ENCODE assay signal across 8 cellular contexts in genomic region chr9:133133680-133134418, GRCh38. TPM values are rescaled to one million over a fixed set of nuclear protein-coding genes. Genes with fewer than 3 reads are reported as not detected.
DNase-seq lines count a peak whose midpoint lies in the region; ATAC-seq and TF ChIP-seq lines count a peak whose summit lies in the region.

No MANE protein-coding gene starts in this region.

- H3K4me3 ChIP-seq in HUES48 (ENCODE audit: low read depth, low read length) (no peak overlapping the region), ovary (no peak overlapping the region), tibial artery (no peak overlapping the region)

- CTCF ChIA-PET in Calu3 (lab: Charles Lee), result interaction anchor here (0.8 to 3.1 kb wide), 3 partner anchors 10 to 30 kb away, joined by 3 to 40 read pairs (median 6); no protein-coding TSS in a partner anchor

- H3K36me3 Mint-ChIP-seq in Calu3 (ENCODE audit: insufficient read depth, unreplicated experiment), result peaks cover 14% of the 10 kb centered on the region

- H3K9me3 ChIP-seq in HUES48 (ENCODE audit: control insufficient read depth, insufficient read depth, low read length) (no peaks in the 10 kb centered on the region), ovary (no peaks in the 10 kb centered on the region), tibial artery (no peaks in the 10 kb centered on the region)

- TF ChIP-seq EP300 in ovary (IDR thresholded peaks at IDR 0.05), result peak; percentile 10

- H3K27me3 ChIP-seq in HUES48 (ENCODE audit: control insufficient read depth, insufficient read depth, low read length) (no peaks in the 10 kb centered on the region), ovary (no peaks in the 10 kb centered on the region), tibial artery (no peaks in the 10 kb centered on the region)

- no peaks in the 10 kb centered on the region for H3K27me3 Mint-ChIP-seq in Calu3 (ENCODE audit: unreplicated experiment)

- H3K4me3 Mint-ChIP-seq in Calu3 (ENCODE audit: low read depth, unreplicated experiment), result peak overlapping the region; percentile 34

- no peak for TF ChIP-seq CTCF in Calu3 (IDR thresholded peaks at IDR 0.05; ENCODE audit: unreplicated experiment)
- no peak for TF ChIP-seq CTCF in ovary (IDR thresholded peaks at IDR 0.05)
- no peak for TF ChIP-seq CTCF in tibial artery (IDR thresholded peaks at IDR 0.05)

- H3K4me1 Mint-ChIP-seq in Calu3 (ENCODE audit: low read depth, unreplicated experiment), result peaks cover 26% of the 10 kb centered on the region

- H3K27ac ChIP-seq in HUES48 (ENCODE audit: low read depth, low read length) (peak overlapping the region; percentile 86), ovary (peak overlapping the region; percentile 50 to 73), tibial artery (peak overlapping the region; percentile 34 to 64)

- H3K27ac Mint-ChIP-seq in Calu3 (ENCODE audit: unreplicated experiment), result peak overlapping the region; percentile 93

- H3K9me3 Mint-ChIP-seq in Calu3 (ENCODE audit: low read depth, unreplicated experiment), result no peaks in the 10 kb centered on the region

- TSS peak; percentile 84 for BruUV-seq in Calu3 (replicated peaks; lab: Mats Ljungman, UMichigan)

- peak; percentile 46 for TF ChIP-seq POLR2A in ovary (IDR thresholded peaks at IDR 0.05)

- H3K36me3 ChIP-seq in HUES48 (ENCODE audit: control insufficient read depth, insufficient read depth, low read length) (no peaks in the 10 kb centered on the region), ovary (no peaks in the 10 kb centered on the region), tibial artery (no peaks in the 10 kb centered on the region)

- peak overlapping the region; percentile 66; the same call in 1 of the 2 replicates for H3K9ac ChIP-seq in HUES48 (ENCODE audit: low read depth, low read length)

- peak; percentile 91 for DNase-seq in Calu3
- DNase-seq in SHP77 (lab: John Stamatoyannopoulos, UW), result peak; percentile 93 to 95
- DNase-seq in activated naive CD4-positive, alpha-beta T cell treated with Interleukin-2 at 50 U/mL for 16 hours, result peak; percentile 91
- DNase-seq in germinal center (ENCODE audit: low spot score), result peak; percentile 82
- peak; percentile 78 to 92 (median 80) for DNase-seq in ovary
- peak; percentile 89 to 92 for DNase-seq in tibial artery

- ATAC-seq in GM21423 (IDR thresholded peaks at IDR 0.05; ENCODE audit: unreplicated experiment), result peak; percentile 87

- peaks cover 4% of the 10 kb centered on the region; the same call in 1 of the 2 replicates for H3K4me1 ChIP-seq in HUES48 (ENCODE audit: control insufficient read depth, insufficient read depth, low read length)
- H3K4me1 ChIP-seq in ovary (ENCODE audit: insufficient read depth), result peaks cover 26% of the 10 kb centered on the region
- H3K4me1 ChIP-seq in tibial artery, result peaks cover 5 to 64% (median 33%) of the 10 kb centered on the region in 4 donors

- 27 to 32% (median 27%) methylated on average over 21 of the region's 21 CpGs for WGBS in ovary, 3 donors

- intact Hi-C loops in Calu3 (cut with micrococcal nuclease; ENCODE audit: unreplicated experiment) (no loop called here), ovary (cut with DNase I) (no loop called here), tibial artery (cut with DNase I; ENCODE audit: low total_unique reads) (no loop called here)

RNA-seq across cellular contexts. Expression of gene RALGDS, which starts 12.8 kb away (rescaled TPM):
- total RNA-seq in Calu3 (2022), result 13.7 and 18.2 TPM in 2 replicates
- 100 to 1,000 TPM in 1 of 7 donors, 10 to 100 TPM in 6; 26.6 to 139 (median 48.8) TPM for total RNA-seq in ovary
- polyA plus RNA-seq in ovary, result 10 to 100 TPM; 26.2 to 55.4 TPM

RNA-seq across cellular contexts. Expression of gene GBGT1, which starts 29.9 kb away (rescaled TPM):
- not detected in 2 replicates for total RNA-seq in Calu3 (2022)
- total RNA-seq in ovary, result 10 to 100 TPM; 11.0 to 43.3 (median 25.9) TPM
- 10 to 100 TPM in 1 of 2 donors, 1 to 10 TPM in 1; 3.9 to 12.9 TPM for polyA plus RNA-seq in ovary
